ENCODE assay signal across 1 cellular context in the genomic region with DNA sequence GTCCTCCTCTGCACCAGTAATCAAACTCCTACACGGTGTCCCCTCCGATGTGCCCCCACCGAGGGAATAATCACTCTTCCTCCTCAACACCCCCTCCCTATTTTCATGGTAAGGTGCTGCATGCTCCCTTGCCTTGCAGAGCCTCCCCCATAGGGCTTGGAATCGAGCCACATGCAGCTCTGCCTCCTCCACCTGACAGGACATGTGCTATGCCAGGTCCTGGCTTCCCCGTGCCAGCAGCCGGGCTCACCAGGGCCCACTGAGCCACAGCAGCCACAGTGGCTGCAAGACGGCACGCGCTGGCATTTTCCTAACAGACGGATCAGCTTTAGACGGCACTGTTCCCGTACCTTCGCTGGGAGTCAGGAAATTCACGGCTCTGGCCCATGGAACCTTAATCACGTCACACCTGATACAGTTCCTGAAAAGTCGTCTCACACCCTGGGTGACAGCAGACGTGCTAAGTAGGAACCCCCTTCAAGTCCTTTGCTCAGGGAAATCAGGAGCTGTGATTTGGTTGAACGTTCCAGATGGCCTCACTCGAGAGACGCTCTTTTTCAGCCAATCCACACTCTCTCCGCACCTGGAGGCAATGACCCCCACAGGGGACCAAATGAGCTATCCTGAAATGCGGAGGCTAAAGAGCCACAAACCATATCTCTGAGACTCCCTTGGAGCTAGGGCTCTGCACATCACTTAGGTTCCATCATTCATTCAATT.
TF ChIP-seq lines count a peak whose summit lies in the region.

No MANE protein-coding gene starts in this region.

TF ChIP-seq in H1, 55 proteins besides CTCF, POLR2A, EP300 and RAD21 (continued from another document):
- TF ChIP-seq JUN (IDR thresholded peaks at IDR 0.05; ENCODE audit: low read depth, low read length) (no peak), SP4 (IDR thresholded peaks at IDR 0.05; ENCODE audit: low read length) (no peak), BACH1 (IDR thresholded peaks at IDR 0.05; ENCODE audit: low read length) (no peak), EGR1 (IDR thresholded peaks at IDR 0.05; ENCODE audit: borderline replicate concordance, low read depth, low read length) (no peak), TEAD4 (IDR thresholded peaks at IDR 0.05; ENCODE audit: low read depth, low read length) (no peak), SUZ12 (IDR thresholded peaks at IDR 0.05; ENCODE audit: low read length) (no peak), ZNF274 (IDR thresholded peaks at IDR 0.05; ENCODE audit: borderline replicate concordance, extremely low read depth, low read length) (no peak), FOSL1 (IDR thresholded peaks at IDR 0.05; ENCODE audit: insufficient read depth, low read depth, low read length) (no peak), CTBP2 (IDR thresholded peaks at IDR 0.05; ENCODE audit: borderline replicate concordance, insufficient read depth, insufficient read length, low read length) (no peak), SIN3A (conservative IDR thresholded peaks at IDR 0.05 in 1 of 2, IDR thresholded peaks at IDR 0.05 in 1 of 2; ENCODE audit: low read depth in 1 of 2, low read length in 2 of 2) (no peak)
